In genomic region chr9:114339130-114339908, GRCh38 we compare ENCODE assay signal across 8 cellular contexts. TPM values are rescaled to one million over a fixed set of nuclear protein-coding genes. Genes with fewer than 3 reads are reported as not detected.
A peak's percentile ranks its signal among the peaks of the same experiment; 100 is the strongest.
DNase-seq lines count a peak whose midpoint lies in the region; ATAC-seq and TF ChIP-seq lines count a peak whose summit lies in the region.

No MANE protein-coding gene starts in this region.

- peak; percentile 70 to 93 (median 85) for TF ChIP-seq CTCF in spleen (IDR thresholded peaks at IDR 0.05 in 8 of 11, conservative IDR thresholded peaks at IDR 0.05 in 3 of 11)

- intact Hi-C loops in left ventricle myocardium superior (cut with micrococcal nuclease): no loop called here
- intact Hi-C loops in spleen (cut with DNase I; ENCODE audit: low total_unique reads): no loop called here

- H3K4me3 ChIP-seq in spleen: no peak overlapping the region

- H3K27ac ChIP-seq in spleen: peak overlapping the region in 3 of 8 donors; percentile 64 to 76 (median 74)

- H3K4me1 ChIP-seq in spleen: peaks cover 0 to 54% (median 16%) of the 10 kb centered on the region in 6 donors

- peaks cover 3 to 100% (median 99%) of the 10 kb centered on the region in 6 donors for H3K36me3 ChIP-seq in spleen

- H3K9me3 ChIP-seq in spleen: peaks cover 0 to 4% (median 0%) of the 10 kb centered on the region in 8 donors

- ATAC-seq in HG02943 (IDR thresholded peaks at IDR 0.05; ENCODE audit: low read depth, unreplicated experiment): peak; percentile 67
- ATAC-seq in SK-N-SH treated with all-trans-retinoic acid at 6 μM for 48 hours: peak; percentile 97
- ATAC-seq in left ventricle myocardium superior: peak; percentile 70

- DNase-seq in DMS53 (lab: John Stamatoyannopoulos, UW) (peak; percentile 36), DMS53 treated with DMSO at 0.1 percent for 48 hours (lab: John Stamatoyannopoulos, UW; ENCODE audit: unreplicated experiment) (no peak), left ventricle myocardium superior (peak; percentile 64), spleen (peak; percentile 88), DMS153 treated with DMSO at 0.1 percent for 48 hours (lab: John Stamatoyannopoulos, UW; ENCODE audit: unreplicated experiment) (no peak)
- peak; percentile 60 for DNase-seq in activated naive CD4-positive, alpha-beta T cell treated with anti-CD3 and anti-CD28 coated beads, Interleukin-2, amount 50 U/mL, for 16 hours

- 79 to 83% (median 80%) methylated on average over 14 to 16 of the region's 16 CpGs for WGBS in spleen, 5 donors

- no peaks in the 10 kb centered on the region for H3K27me3 ChIP-seq in spleen (replicated peaks in 1 of 7)

- no peak for TF ChIP-seq POLR2A in spleen (IDR thresholded peaks at IDR 0.05)

TF ChIP-seq in SK-N-SH treated with all-trans-retinoic acid at 6 μM for 48 hours, 23 proteins besides CTCF, POLR2A, EP300 and RAD21:
- TF ChIP-seq BACH2 (CRISPR knock-in tag; IDR thresholded peaks at IDR 0.05; ENCODE audit: borderline replicate concordance) (no peak), OSR1 (CRISPR knock-in tag; IDR thresholded peaks at IDR 0.05) (no peak), ARNTL (CRISPR knock-in tag; IDR thresholded peaks at IDR 0.05; ENCODE audit: borderline replicate concordance, low read depth) (no peak), CSRNP3 (CRISPR knock-in tag; IDR thresholded peaks at IDR 0.05) (no peak), ESRRG (CRISPR knock-in tag; IDR thresholded peaks at IDR 0.05) (no peak), ZFP3 (CRISPR knock-in tag; IDR thresholded peaks at IDR 0.05) (no peak), ZNF70 (CRISPR knock-in tag; IDR thresholded peaks at IDR 0.05) (no peak), CREB5 (CRISPR knock-in tag; IDR thresholded peaks at IDR 0.05; ENCODE audit: low read depth) (no peak), TCF4 (CRISPR knock-in tag; IDR thresholded peaks at IDR 0.05; ENCODE audit: borderline replicate concordance) (no peak), ZFP30 (CRISPR knock-in tag; IDR thresholded peaks at IDR 0.05) (no peak), ZC3H10 (CRISPR knock-in tag; IDR thresholded peaks at IDR 0.05) (no peak), TSHZ2 (CRISPR knock-in tag; IDR thresholded peaks at IDR 0.05) (no peak), GLIS3 (CRISPR knock-in tag; IDR thresholded peaks at IDR 0.05) (no peak), PATZ1 (CRISPR knock-in tag; IDR thresholded peaks at IDR 0.05; ENCODE audit: borderline replicate concordance) (no peak), SNAI2 (CRISPR knock-in tag; IDR thresholded peaks at IDR 0.05) (no peak)

RNA-seq across cellular contexts. Expression of gene ORM2, which starts 9.7 kb away (rescaled TPM):
- total RNA-seq in left ventricle myocardium superior (not detected), spleen (under 1 TPM in 2 of 7 donors, not detected in 5; 0.57 to 0.93 TPM)
- polyA plus RNA-seq in spleen: under 1 TPM in 2 of 3 donors, not detected in 1; 0.13 to 0.18 TPM

RNA-seq across cellular contexts. Expression of gene ORM1, which starts 16.4 kb away (rescaled TPM):
- not detected for total RNA-seq in left ventricle myocardium superior
- 10 to 100 TPM in 2 of 7 donors, 1 to 10 TPM in 4, under 1 TPM in 1; 0.95 to 13.6 (median 6.2) TPM for total RNA-seq in spleen
- polyA plus RNA-seq in spleen: 1 to 10 TPM in 2 of 3 donors, under 1 TPM in 1; 0.99 to 2.0 (median 1.7) TPM

RNA-seq across cellular contexts. Expression of gene AKNA, which starts 48.5 kb away (rescaled TPM):
- total RNA-seq in left ventricle myocardium superior (5.1 TPM), spleen (100 to 1,000 TPM; 198 to 324 (median 238) TPM)
- polyA plus RNA-seq in spleen: 100 to 1,000 TPM in 2 of 3 donors, 10 to 100 TPM in 1; 92.9 to 129 (median 124) TPM

Comparison
In these comparisons a context has a peak if more than half of its experiments do, and no peak if none do; other contexts are left out.
1. DNase-seq: peak in DMS53 (single experiment), activated naive CD4-positive, alpha-beta T cell treated with anti-CD3 and anti-CD28 coated beads, Interleukin-2, amount 50 U/mL, for 16 hours (single experiment), left ventricle myocardium superior (single experiment) and spleen (single experiment); none in DMS53 treated with DMSO at 0.1 percent for 48 hours (single experiment) and DMS153 treated with DMSO at 0.1 percent for 48 hours (single experiment).
2. RNA of gene AKNA, which starts 48.5 kb away (total RNA-seq): 198 to 324 TPM in spleen; 5.1 TPM in left ventricle myocardium superior (single experiment); every median in the first group is over 10 times any median in the second.
3. Peak in every context shown above with its lines, with median percentiles within 50 percentile points of each other: ATAC-seq.